ENCODE assay signal across 25 cellular contexts in the genomic region with DNA sequence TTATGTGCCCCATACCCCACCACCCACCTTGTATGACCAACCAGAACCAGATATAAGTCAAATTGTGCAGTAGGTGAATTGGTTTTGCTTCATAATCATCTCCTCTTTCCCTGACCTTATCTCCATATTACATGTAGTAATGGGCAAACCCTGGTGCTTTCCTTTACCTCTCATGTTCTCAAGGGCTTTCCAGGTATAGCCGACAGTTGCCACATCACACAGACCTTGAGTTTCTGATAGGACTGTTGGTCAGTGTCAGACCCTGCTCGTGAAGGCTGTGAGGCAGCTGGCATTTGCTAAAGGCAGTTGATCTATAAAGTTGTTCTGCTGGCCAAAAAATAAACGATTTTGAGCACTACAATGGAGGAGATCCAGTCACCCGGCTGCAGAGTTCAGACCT.
"Had no signal": no experiment of that assay in that cellular context is flagged by ENCODE, and none has a peak within 500 bp of the region (broad histone marks: within the 10 kb centered on the region; RNA-seq: fewer than 3 reads in every experiment).

No MANE protein-coding gene starts in this region.

- H3K4me3 ChIP-seq: colonic mucosa, gastrocnemius medialis, ovary, right lobe of liver, thoracic aorta, tibial nerve, upper lobe of left lung had no signal

- H3K27ac Mint-ChIP-seq: dendritic cell treated with granulocyte-macrophage colony-stimulating factor and Interleukin-4, amounts not matched to agents 40 ng/mL and 50 ng/mL, for 4 days; endodermal cell; naive thymus-derived CD8-positive, alpha-beta T cell; nephron progenitor cell; stimulated activated naive B cell treated with anti-CD40 and anti-IgM and Interleukin-4, amounts not matched to agents 10 μg/mL and 1 μg/mL and 100 μg/mL, for 72 hours; stimulated activated naive CD8-positive, alpha-beta T cell treated with anti-CD3 and anti-CD28 coated beads, Interleukin-15, Interleukin-2, amounts not matched to agents 100 ng/mL and 50 ng/mL, for 24 hours had no signal

- H3K4me1 ChIP-seq: colonic mucosa, gastrocnemius medialis, right lobe of liver, upper lobe of left lung had no signal

- H3K27me3 Mint-ChIP-seq: stimulated activated naive B cell treated with anti-CD40 and anti-IgM and Interleukin-4, amounts not matched to agents 10 μg/mL and 1 μg/mL and 100 μg/mL, for 72 hours had no signal

- H3K9me3 Mint-ChIP-seq: dendritic cell treated with granulocyte-macrophage colony-stimulating factor and Interleukin-4, amounts not matched to agents 40 ng/mL and 50 ng/mL, for 4 days; endodermal cell; nephron progenitor cell; stimulated activated naive B cell treated with anti-CD40 and anti-IgM and Interleukin-4, amounts not matched to agents 10 μg/mL and 1 μg/mL and 100 μg/mL, for 72 hours; stimulated activated naive CD8-positive, alpha-beta T cell treated with anti-CD3 and anti-CD28 coated beads, Interleukin-15, Interleukin-2, amounts not matched to agents 100 ng/mL and 50 ng/mL, for 24 hours had no signal

- H3K27ac ChIP-seq: colonic mucosa, epithelial cell of prostate, gastrocnemius medialis, ovary, right lobe of liver, thoracic aorta, tibial nerve, upper lobe of left lung had no signal

- H3K27me3 ChIP-seq: colonic mucosa, ovary, right lobe of liver, tibial nerve, upper lobe of left lung had no signal

- H3K4me1 Mint-ChIP-seq: naive thymus-derived CD8-positive, alpha-beta T cell; nephron progenitor cell had no signal

- H3K4me3 Mint-ChIP-seq: dendritic cell treated with granulocyte-macrophage colony-stimulating factor and Interleukin-4, amounts not matched to agents 40 ng/mL and 50 ng/mL, for 4 days; endodermal cell; naive thymus-derived CD8-positive, alpha-beta T cell; nephron progenitor cell; stimulated activated naive B cell treated with anti-CD40 and anti-IgM and Interleukin-4, amounts not matched to agents 10 μg/mL and 1 μg/mL and 100 μg/mL, for 72 hours; stimulated activated naive CD8-positive, alpha-beta T cell treated with anti-CD3 and anti-CD28 coated beads, Interleukin-15, Interleukin-2, amounts not matched to agents 100 ng/mL and 50 ng/mL, for 24 hours had no signal

- DNase-seq: colonic mucosa; effector CD8-positive, alpha-beta T cell; endodermal cell; foreskin fibroblast; gastrocnemius medialis; head of caudate nucleus; kidney; mammary epithelial cell; naive thymus-derived CD8-positive, alpha-beta T cell; nephron progenitor cell; nucleus accumbens; ovary; small intestine; stimulated activated CD4-positive, alpha-beta T cell treated with anti-CD3 and anti-CD28 coated beads, Interleukin-15, amount 100 ng/mL, for 24 hours; stimulated activated CD4-positive, alpha-beta T cell treated with anti-CD3 and anti-CD28 coated beads, Interleukin-2, amount 100 ng/mL, for 48 hours; stimulated activated naive B cell treated with anti-CD40 and anti-IgM and Interleukin-4, amounts not matched to agents 10 μg/mL and 1 μg/mL and 100 μg/mL, for 72 hours had no signal

- H3K9me3 ChIP-seq: colonic mucosa, gastrocnemius medialis, ovary, right lobe of liver, thoracic aorta, tibial nerve, upper lobe of left lung had no signal

- H3K36me3 Mint-ChIP-seq: naive thymus-derived CD8-positive, alpha-beta T cell; stimulated activated naive B cell treated with anti-CD40 and anti-IgM and Interleukin-4, amounts not matched to agents 10 μg/mL and 1 μg/mL and 100 μg/mL, for 72 hours had no signal

- ATAC-seq: esophagus mucosa; gastrocnemius medialis; left lobe of liver; naive thymus-derived CD8-positive, alpha-beta T cell; right lobe of liver; stimulated activated naive B cell treated with anti-CD40 and anti-IgM and Interleukin-4, amounts not matched to agents 10 μg/mL and 1 μg/mL and 100 μg/mL, for 72 hours had no signal

- H3K36me3 ChIP-seq: colonic mucosa, gastrocnemius medialis, ovary, right lobe of liver, thoracic aorta, tibial nerve, upper lobe of left lung had no signal
